Comparison of ENCODE assay signal across 27 cellular contexts in genomic region chr12:121273364-121273896, GRCh38.
"Had no signal": no experiment of that assay in that cellular context is flagged by ENCODE, and none has a peak within 500 bp of the region (broad histone marks: within the 10 kb centered on the region; RNA-seq: fewer than 3 reads in every experiment).

No MANE protein-coding gene starts in this region.

- H3K9me3 Mint-ChIP-seq: activated T-cell treated with anti-CD3 and anti-CD28 coated beads, Interleukin-2, amount 50 U/mL, for 24 hours had no signal

- H3K36me3 ChIP-seq: SJCRH30 had no signal

- H3K27me3 ChIP-seq: adrenal gland, MG63, SJCRH30 had no signal

- H3K27ac ChIP-seq: adrenal gland, KMS-11, SJCRH30 had no signal

- H3K9me3 ChIP-seq: adrenal gland, MG63, SJCRH30, SK-N-SH had no signal

- DNase-seq: activated CD4-positive, alpha-beta T cell treated with anti-CD3 and anti-CD28 coated beads for 4 hours; activated CD8-positive, alpha-beta T cell treated with anti-CD3 and anti-CD28 coated beads, Interleukin-2, amount 10 ng/mL, durations not matched to agents 7 days and 5 days; activated effector memory CD4-positive, alpha-beta T cell treated with anti-CD3 and anti-CD28 coated beads, Interleukin-2, amount 50 U/mL, for 16 hours; activated naive CD4-positive, alpha-beta T cell treated with Interleukin-2 at 50 U/mL for 16 hours; activated T-cell treated with anti-CD3 and anti-CD28 coated beads, Interleukin-2, amount 50 U/mL, for 24 hours; adrenal gland; anterior cingulate cortex; caudate nucleus; MG63; MV-4-11; NCI-H1092 treated with DMSO at 0.1 percent for 48 hours; NCI-H1417 treated with DMSO at 0.1 percent for 48 hours; NCI-H1694; NCI-H2029; NCI-H2107; NCI-H2171 treated with DMSO at 0.1 percent for 48 hours; NCI-H226; NCI-H510A; NCI-H526 treated with DMSO at 0.1 percent for 48 hours; NCI-H82; SJCRH30; SK-N-SH; T-helper 1 cell had no signal

- H3K9ac ChIP-seq: KMS-11, SK-N-SH had no signal

- ATAC-seq: activated CD4-positive, CD25-positive, alpha-beta regulatory T cell treated with anti-CD3 and anti-CD28 coated beads, Interleukin-2, amount 50 U/mL, for 24 hours; activated CD8-positive, alpha-beta T cell treated with anti-CD3 and anti-CD28 coated beads, Interleukin-2, amount 10 ng/mL, durations not matched to agents 7 days and 5 days; Right ventricle myocardium inferior had no signal

- H3K4me3 ChIP-seq: adrenal gland, MG63, SJCRH30 had no signal

- H3K4me1 ChIP-seq: SJCRH30 had no signal

- H3K27ac Mint-ChIP-seq: activated CD8-positive, alpha-beta T cell treated with anti-CD3 and anti-CD28 coated beads, Interleukin-2, amount 10 ng/mL, durations not matched to agents 7 days and 5 days; activated naive CD8-positive, alpha-beta T cell; activated T-cell treated with anti-CD3 and anti-CD28 coated beads, Interleukin-2, amount 50 U/mL, for 24 hours had no signal

- H3K27me3 Mint-ChIP-seq: activated naive CD8-positive, alpha-beta T cell; activated T-cell treated with anti-CD3 and anti-CD28 coated beads, Interleukin-2, amount 50 U/mL, for 24 hours had no signal

- H3K4me3 Mint-ChIP-seq: activated CD8-positive, alpha-beta T cell treated with anti-CD3 and anti-CD28 coated beads, Interleukin-2, amount 10 ng/mL, durations not matched to agents 7 days and 5 days; activated naive CD8-positive, alpha-beta T cell; activated T-cell treated with anti-CD3 and anti-CD28 coated beads, Interleukin-2, amount 50 U/mL, for 24 hours had no signal

- H3K4me2 ChIP-seq: KMS-11, SK-N-SH had no signal
